In genomic region chr11:10526974-10527918, GRCh38 we compare ENCODE assay signal across 9 cellular contexts. TPM values are rescaled to one million over a fixed set of nuclear protein-coding genes. Genes with fewer than 3 reads are reported as not detected.
DNase-seq lines count a peak whose midpoint lies in the region; ATAC-seq and TF ChIP-seq lines count a peak whose summit lies in the region.
"Had no signal": no experiment of that assay in that cellular context is flagged by ENCODE, and none has a peak within 500 bp of the region (broad histone marks: within the 10 kb centered on the region; RNA-seq: fewer than 3 reads in every experiment).

No MANE protein-coding gene starts in this region.

- DNase-seq in adipocyte (ENCODE audit: low read depth) = peak; percentile 64
- peak; percentile 96 for DNase-seq in pons (ENCODE audit: low spot score)
- no peak for DNase-seq in GM13977 (ENCODE audit: low spot score)
- no peak for DNase-seq in DMS153 treated with DMSO at 0.1 percent for 48 hours (lab: John Stamatoyannopoulos, UW; ENCODE audit: unreplicated experiment)
- no peak for DNase-seq in endodermal cell
- DNase-seq in stimulated activated CD4-positive, alpha-beta T cell treated with anti-CD3 and anti-CD28 coated beads, Interleukin-2, amount 100 ng/mL, for 24 hours = no peak

- no peak overlapping the region for H3K27ac ChIP-seq in endodermal cell (ENCODE audit: low read depth, low read length)

- H3K9me3 ChIP-seq in adipocyte (ENCODE audit: control insufficient read depth, low read length) (no peaks in the 10 kb centered on the region), endodermal cell (ENCODE audit: control insufficient read depth, low read length) (no peaks in the 10 kb centered on the region)

- H3K27me3 ChIP-seq in adipocyte (replicated peaks; ENCODE audit: control insufficient read depth, insufficient read depth, low read length) (no peaks in the 10 kb centered on the region), endodermal cell (ENCODE audit: control insufficient read depth, insufficient read depth, low read length, poor library complexity, severe bottlenecking) (no peaks in the 10 kb centered on the region)

- H3K36me3 ChIP-seq in adipocyte (ENCODE audit: control insufficient read depth, insufficient read depth, low read length, severe bottlenecking) = peaks cover 96% of the 10 kb centered on the region
- peaks cover 41% of the 10 kb centered on the region for H3K36me3 ChIP-seq in endodermal cell (ENCODE audit: control insufficient read depth, insufficient read depth, low read length)

- no peak for TF ChIP-seq CTCF in GM13977 (IDR thresholded peaks at IDR 0.05; ENCODE audit: extremely low read depth, insufficient read depth, missing control alignments)
- no peak for TF ChIP-seq CTCF in endodermal cell (conservative IDR thresholded peaks at IDR 0.05)

- 94% methylated on average over 6 of the region's 6 CpGs for WGBS in endodermal cell (ENCODE audit: insufficient coverage in 1 of 2, insufficient read length in 1 of 2), 2 experiments

- H3K9ac ChIP-seq in adipocyte (ENCODE audit: low read length) (peak overlapping the region; percentile 62), endodermal cell (ENCODE audit: extremely low read depth, low read length, poor library complexity, severe bottlenecking) (no peak overlapping the region)

- H3K4me3 ChIP-seq in adipocyte (ENCODE audit: low read length) (no peak overlapping the region), endodermal cell (ENCODE audit: low read length) (no peak overlapping the region)

- no peak overlapping the region for H3K4me3 Mint-ChIP-seq in endodermal cell

- ATAC-seq in GM18909 (IDR thresholded peaks at IDR 0.05; ENCODE audit: poor library complexity, unreplicated experiment) = peak; percentile 74
- ATAC-seq in HG02981 (IDR thresholded peaks at IDR 0.05; ENCODE audit: unreplicated experiment) = peak; percentile 64

- no peaks in the 10 kb centered on the region for H3K27me3 Mint-ChIP-seq in endodermal cell (ENCODE audit: insufficient read depth)

- no peak overlapping the region for H3K27ac Mint-ChIP-seq in endodermal cell

- H3K4me1 ChIP-seq in adipocyte (ENCODE audit: control insufficient read depth, insufficient read depth, low read length) (peaks cover 44% of the 10 kb centered on the region), endodermal cell (ENCODE audit: control insufficient read depth, insufficient read depth, low read length) (peaks cover 5% of the 10 kb centered on the region)

- in situ Hi-C loops in GM13977 (cut with MboI; ENCODE audit: low pct_unique_long_range_greater_than_20kb, low sequenced_read_pairs, unreplicated experiment) = no loop called here

- H3K4me1 Mint-ChIP-seq in endodermal cell = peaks cover 2% of the 10 kb centered on the region

- no peaks in the 10 kb centered on the region for H3K9me3 Mint-ChIP-seq in endodermal cell

- peaks cover 43% of the 10 kb centered on the region for H3K36me3 Mint-ChIP-seq in endodermal cell (ENCODE audit: low read depth)

RNA-seq across cellular contexts. Expression of gene RNF141, which starts 13.7 kb away (rescaled TPM):
- total RNA-seq in endodermal cell = 10 to 100 TPM; 34.7 to 42.2 TPM
- 32.0 TPM for polyA plus RNA-seq in endodermal cell (2013, experiment 1 of 2)
- 31.3 TPM for polyA plus RNA-seq in endodermal cell (2013, experiment 2 of 2)

RNA-seq across cellular contexts. Expression of gene LYVE1, which starts 41.2 kb away (rescaled TPM):
- not detected for total RNA-seq in endodermal cell
- polyA plus RNA-seq in endodermal cell (2013, experiment 1 of 2) = not detected
- not detected for polyA plus RNA-seq in endodermal cell (2013, experiment 2 of 2)
- total RNA-seq: NCI-H460 had no signal

Comparison
In these comparisons a context has a peak if more than half of its experiments do, and no peak if none do; other contexts are left out.
1. DNase-seq: peak in adipocyte (single experiment) and pons (single experiment); none in GM13977 (single experiment), DMS153 treated with DMSO at 0.1 percent for 48 hours (single experiment), endodermal cell (single experiment) and stimulated activated CD4-positive, alpha-beta T cell treated with anti-CD3 and anti-CD28 coated beads, Interleukin-2, amount 100 ng/mL, for 24 hours (0 of 2).